Comparison of ENCODE assay signal across 11 cellular contexts in the genomic region with DNA sequence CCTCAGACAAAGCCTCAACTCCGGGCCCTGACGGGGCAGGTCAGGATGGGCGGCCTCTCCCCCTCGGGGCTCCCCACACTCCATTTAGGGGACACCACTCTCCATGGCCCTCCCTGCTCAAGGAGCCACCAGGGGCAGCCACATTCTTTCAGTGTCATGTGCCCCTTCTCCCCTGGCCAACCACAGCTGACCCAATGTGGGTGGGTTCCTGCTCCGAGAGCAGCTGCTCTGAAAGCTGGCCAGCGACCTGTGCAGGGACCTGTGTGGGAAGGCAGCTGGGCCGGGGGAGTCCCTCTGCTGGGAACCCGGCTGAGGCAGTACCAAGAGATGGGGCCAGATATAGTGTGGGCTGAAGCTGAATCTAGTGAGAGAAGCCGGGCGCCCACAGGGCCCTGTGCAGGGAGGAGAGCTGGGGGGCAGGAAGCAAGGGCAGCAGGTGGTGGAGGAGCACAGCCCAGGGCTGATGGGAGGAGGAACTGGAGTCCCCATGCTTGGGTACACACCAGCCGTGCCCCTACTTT. TPM values are rescaled to one million over a fixed set of nuclear protein-coding genes. Genes with fewer than 3 reads are reported as not detected.
DNase-seq lines count a peak whose midpoint lies in the region; ATAC-seq and FAIRE-seq lines count a peak whose summit lies in the region.
"Had no signal": no experiment of that assay in that cellular context is flagged by ENCODE, and none has a peak within 500 bp of the region (broad histone marks: within the 10 kb centered on the region; RNA-seq: fewer than 3 reads in every experiment).

No MANE protein-coding gene starts in this region.

- no peak for DNase-seq in GM19239 (ENCODE audit: insufficient read length, low spot score)
- no peak for DNase-seq in Right ventricle myocardium superior
- DNase-seq in stimulated activated CD8-positive, alpha-beta memory T cell treated with anti-CD3 and anti-CD28 coated beads, Interleukin-4, amount 100 ng/mL, for 24 hours (ENCODE audit: low read depth) = peak; percentile 12
- DNase-seq in T-helper 2 cell = no peak
- no peak for DNase-seq in NCI-H748 (lab: John Stamatoyannopoulos, UW; ENCODE audit: unreplicated experiment)
- no peak for DNase-seq in mucosa of gallbladder (ENCODE audit: low spot score)
- DNase-seq: activated naive CD4-positive, alpha-beta T cell treated with anti-CD3 and anti-CD28 coated beads, Interleukin-2, amount 10 ng/mL, durations not matched to agents 7 days and 5 days; RPMI8226 had no signal

- peak; percentile 94 for FAIRE-seq in GM19239 (lab: Jason Lieb, UNC)

- intact Hi-C loops in Right ventricle myocardium superior (cut with DNase I) = no loop called here

- ATAC-seq in HG03135 (IDR thresholded peaks at IDR 0.05; ENCODE audit: unreplicated experiment) (peak; percentile 60), Right ventricle myocardium superior (ENCODE audit: poor library complexity) (peak; percentile 62), HG03159 (IDR thresholded peaks at IDR 0.05; ENCODE audit: unreplicated experiment) (no peak)

RNA-seq across cellular contexts. Expression of gene NPFFR1, which starts 40.6 kb away (rescaled TPM):
- total RNA-seq in Right ventricle myocardium superior (0.03 TPM), mucosa of gallbladder (0.03 TPM)
- total RNA-seq: progenitor cell of endocrine pancreas had no signal

RNA-seq across cellular contexts. Expression of gene LRRC20, which starts 58.0 kb away (rescaled TPM):
- 59.9 TPM for total RNA-seq in Right ventricle myocardium superior
- total RNA-seq in mucosa of gallbladder = 11.4 TPM
